1 cellular context compared by ENCODE assay signal in genomic region chr12:12716845-12717585, GRCh38.
TF ChIP-seq lines count a peak whose summit lies in the region.

TSS of gene CDKN1B (plus strand) at chr12:12717368. CDS start at chr12:12717840, 472 bp downstream.

TF ChIP-seq in HepG2, 621 proteins besides CTCF, POLR2A, EP300 and RAD21 (continued from another document):
- TF ChIP-seq ZBTB26 (CRISPR knock-in tag; IDR thresholded peaks at IDR 0.05; ENCODE audit: borderline replicate concordance), result no peak
